In the genomic region with DNA sequence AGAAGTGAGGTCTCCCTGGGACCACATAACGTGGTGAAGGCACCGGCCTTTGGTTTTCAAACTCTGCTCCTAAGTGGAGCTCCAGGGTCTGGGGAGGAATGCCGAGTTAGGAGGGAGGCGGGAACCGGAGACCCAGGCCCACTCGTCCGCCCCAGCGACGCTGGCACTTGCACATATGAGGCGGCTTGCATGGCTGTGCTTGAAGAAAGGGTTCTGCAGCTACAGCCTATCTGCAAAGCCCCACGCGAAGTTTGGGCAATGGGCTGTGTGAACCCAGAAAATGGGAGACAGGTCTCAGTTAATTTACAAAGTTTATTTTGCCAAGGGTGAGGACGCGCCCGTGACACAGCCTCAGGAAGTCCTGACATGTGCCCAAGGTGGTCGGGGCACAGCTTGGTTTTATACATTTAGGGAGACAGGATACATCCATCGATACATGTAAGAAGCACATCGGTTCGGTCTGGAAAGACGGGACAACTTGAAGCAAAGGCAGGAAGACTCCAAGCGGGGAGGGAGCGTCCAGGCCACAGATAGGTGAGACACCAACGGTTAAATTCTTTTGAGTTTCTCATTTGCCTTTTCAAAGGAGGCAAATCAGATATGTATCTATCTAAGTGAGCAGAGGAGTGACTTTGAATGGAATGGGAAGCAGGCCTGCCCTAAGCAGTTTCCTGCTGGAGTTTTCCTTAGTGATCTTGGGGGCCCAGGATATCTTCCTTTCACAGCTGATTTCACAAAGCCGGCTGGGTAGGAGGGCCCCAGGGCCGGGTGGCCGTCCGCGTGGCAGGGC, we compare ENCODE assay signal across 8 cellular contexts. TPM values are rescaled to one million over a fixed set of nuclear protein-coding genes. Genes with fewer than 3 reads are reported as not detected.
A peak's percentile ranks its signal among the peaks of the same experiment; 100 is the strongest.
DNase-seq lines count a peak whose midpoint lies in the region; ATAC-seq and TF ChIP-seq lines count a peak whose summit lies in the region.

No MANE protein-coding gene starts in this region.

- H3K9me3 ChIP-seq in BE2C = no peaks in the 10 kb centered on the region

- DNase-seq in BE2C (no peak), NB4 (ENCODE audit: low read depth) (no peak), GM10248 (ENCODE audit: extremely low spot score) (no peak)
- DNase-seq in effector memory CD8-positive, alpha-beta T cell = no peak
- no peak for DNase-seq in natural killer cell treated with Interleukin-12 subunit alpha and Interleukin-12 subunit beta and Interleukin-15 and Interleukin-18, amount 100 ng/mL, for 72 hours (ENCODE audit: low spot score)

- CTCF ChIA-PET in GM10248 (lab: Yijun Ruan, JAX) = interaction anchor here (0.7 to 12.0 kb wide), 5 partner anchors 8 to 30 kb away, joined by 3 to 122 read pairs (median 6); no protein-coding TSS in a partner anchor

- no peaks in the 10 kb centered on the region for H3K27me3 ChIP-seq in BE2C

- peaks cover 4% of the 10 kb centered on the region for H3K4me1 ChIP-seq in BE2C

- POLR2A ChIA-PET in GM10248 (lab: Yijun Ruan, JAX) = no interaction called here

- H3K36me3 Mint-ChIP-seq in effector memory CD8-positive, alpha-beta T cell (ENCODE audit: insufficient read depth) = peaks cover 20% of the 10 kb centered on the region
- H3K36me3 Mint-ChIP-seq in natural killer cell treated with Interleukin-12 subunit alpha and Interleukin-12 subunit beta and Interleukin-15 and Interleukin-18, amount 100 ng/mL, for 72 hours = no peaks in the 10 kb centered on the region

- TF ChIP-seq POLR2A in NB4 (IDR thresholded peaks at IDR 0.05; ENCODE audit: extremely low read depth, insufficient read length) = no peak

- H3K4me1 Mint-ChIP-seq in effector memory CD8-positive, alpha-beta T cell (ENCODE audit: low read depth in 2 of 2) = peaks cover 32 to 38% of the 10 kb centered on the region in 2 donors
- H3K4me1 Mint-ChIP-seq in natural killer cell treated with Interleukin-12 subunit alpha and Interleukin-12 subunit beta and Interleukin-15 and Interleukin-18, amount 100 ng/mL, for 72 hours (ENCODE audit: low read depth in 2 of 2) = peaks cover 34 to 35% of the 10 kb centered on the region in 2 donors

- no peaks in the 10 kb centered on the region for H3K36me3 ChIP-seq in BE2C

- no peak for ATAC-seq in effector memory CD8-positive, alpha-beta T cell (replicated peaks)
- ATAC-seq in natural killer cell treated with Interleukin-12 subunit alpha and Interleukin-12 subunit beta and Interleukin-15 and Interleukin-18, amount 100 ng/mL, for 72 hours = no peak
- ATAC-seq in GM19023 (IDR thresholded peaks at IDR 0.05; ENCODE audit: unreplicated experiment) (no peak), GM21723 (IDR thresholded peaks at IDR 0.05; ENCODE audit: unreplicated experiment) (no peak), GM18520 (IDR thresholded peaks at IDR 0.05; ENCODE audit: unreplicated experiment) (no peak)

- H3K27ac Mint-ChIP-seq in effector memory CD8-positive, alpha-beta T cell = peak overlapping the region; percentile 75 to 84
- peak overlapping the region; percentile 85 to 93 for H3K27ac Mint-ChIP-seq in natural killer cell treated with Interleukin-12 subunit alpha and Interleukin-12 subunit beta and Interleukin-15 and Interleukin-18, amount 100 ng/mL, for 72 hours

- TF ChIP-seq CTCF in BE2C (IDR thresholded peaks at IDR 0.05; ENCODE audit: low read depth, low read length) (no peak), NB4 (IDR thresholded peaks at IDR 0.05; ENCODE audit: low read depth, low read length) (no peak), GM10248 (IDR thresholded peaks at IDR 0.05; ENCODE audit: control extremely low read depth, extremely low read depth, low read depth, missing control alignments) (no peak)

- H3K9me3 Mint-ChIP-seq in effector memory CD8-positive, alpha-beta T cell = no peaks in the 10 kb centered on the region
- H3K9me3 Mint-ChIP-seq in natural killer cell treated with Interleukin-12 subunit alpha and Interleukin-12 subunit beta and Interleukin-15 and Interleukin-18, amount 100 ng/mL, for 72 hours = no peaks in the 10 kb centered on the region

- H3K4me3 ChIP-seq in BE2C (ENCODE audit: low read depth, low read length) (peak overlapping the region; percentile 60), NB4 (ENCODE audit: low read depth, low read length) (peak overlapping the region; percentile 50)

- H3K27me3 Mint-ChIP-seq in effector memory CD8-positive, alpha-beta T cell = peaks cover 10 to 28% of the 10 kb centered on the region in 2 donors
- peaks cover 10 to 12% of the 10 kb centered on the region in 2 donors for H3K27me3 Mint-ChIP-seq in natural killer cell treated with Interleukin-12 subunit alpha and Interleukin-12 subunit beta and Interleukin-15 and Interleukin-18, amount 100 ng/mL, for 72 hours

- H3K4me3 Mint-ChIP-seq in effector memory CD8-positive, alpha-beta T cell = peak overlapping the region; percentile 77 to 97
- peak overlapping the region; percentile 86 for H3K4me3 Mint-ChIP-seq in natural killer cell treated with Interleukin-12 subunit alpha and Interleukin-12 subunit beta and Interleukin-15 and Interleukin-18, amount 100 ng/mL, for 72 hours

RNA-seq across cellular contexts. Expression of a gene that starts 0.8 kb away (rescaled TPM):
- 55.3 TPM for polyA plus RNA-seq in BE2C (2012; ENCODE audit: insufficient read depth, insufficient read length, low read depth)
- total RNA-seq in natural killer cell treated with Interleukin-12 subunit alpha and Interleukin-12 subunit beta and Interleukin-15 and Interleukin-18, amount 100 ng/mL, for 72 hours = 10 to 100 TPM; 17.4 to 21.8 TPM
